ENCODE assay signal across 8 cellular contexts in genomic region chr2:237154050-237154638, GRCh38.
DNase-seq lines count a peak whose midpoint lies in the region; ATAC-seq and TF ChIP-seq lines count a peak whose summit lies in the region.

No MANE protein-coding gene starts in this region.

- no peaks in the 10 kb centered on the region for H3K9me3 ChIP-seq in neural cell (ENCODE audit: low read length)

- ATAC-seq in HG03280 (IDR thresholded peaks at IDR 0.05; ENCODE audit: unreplicated experiment), result no peak

- TF ChIP-seq CTCF in dorsolateral prefrontal cortex (IDR thresholded peaks at IDR 0.05 in 54 of 56, conservative IDR thresholded peaks at IDR 0.05 in 2 of 56; ENCODE audit: low read depth in 1 of 56, partially characterized antibody in 56 of 56), result peak in 49 of 56 donors; percentile 20 to 64 (median 38)
- peak; percentile 54 for TF ChIP-seq CTCF in neural cell (IDR thresholded peaks at IDR 0.05; ENCODE audit: poor library complexity, severe bottlenecking)

- no peak overlapping the region for H3K4me2 ChIP-seq in neural cell (ENCODE audit: low read length)

- intact Hi-C loops in dorsolateral prefrontal cortex (cut with DNase I), result loop anchor here (10.0 kb wide), 1 partner anchor 261 kb away; the partner anchor contains the start of gene COL6A3 (in 2 of the 2)

- H3K4me3 ChIP-seq in dorsolateral prefrontal cortex, result no peak overlapping the region
- no peak overlapping the region for H3K4me3 ChIP-seq in neural cell (ENCODE audit: low read length)

- no peaks in the 10 kb centered on the region for H3K36me3 ChIP-seq in neural cell (ENCODE audit: insufficient read depth, low read length)

- H3K27ac ChIP-seq in dorsolateral prefrontal cortex, result no peak overlapping the region
- H3K27ac ChIP-seq in neural cell (ENCODE audit: low read length), result no peak overlapping the region

- H3K79me2 ChIP-seq in neural cell (replicated peaks; ENCODE audit: insufficient read depth, low read length), result no peaks in the 10 kb centered on the region

- no peak for TF ChIP-seq EP300 in neural cell (conservative IDR thresholded peaks at IDR 0.05; ENCODE audit: poor library complexity, severe bottlenecking)

- TF ChIP-seq RAD21 in neural cell (conservative IDR thresholded peaks at IDR 0.05), result peak; percentile 59

- H3K9ac ChIP-seq in neural cell (ENCODE audit: low read length), result no peak overlapping the region

- H3F3A ChIP-seq in neural cell (ENCODE audit: insufficient read depth, low read length, poor library complexity, severe bottlenecking), result no peaks in the 10 kb centered on the region

- DNase-seq in SHP77 (lab: John Stamatoyannopoulos, UW) (peak; percentile 41 to 47), SHP77 treated with DMSO at 0.1 percent for 48 hours (lab: John Stamatoyannopoulos, UW) (no peak), NCI-H1048 (lab: John Stamatoyannopoulos, UW) (peak; percentile 12), dorsolateral prefrontal cortex (no peak), middle frontal gyrus (ENCODE audit: extremely low spot score, low spot score) (no peak)
- peak; percentile 42 to 51 for DNase-seq in activated CD4-positive, alpha-beta T cell treated with anti-CD3 and anti-CD28 coated beads for 4 hours

- H3K9me2 ChIP-seq in neural cell (ENCODE audit: insufficient read depth, low read length), result no peaks in the 10 kb centered on the region

- H2AFZ ChIP-seq in neural cell (ENCODE audit: low read depth, low read length), result no peak overlapping the region

- H3K27me3 ChIP-seq in dorsolateral prefrontal cortex (peaks cover 0 to 24% (median 0%) of the 10 kb centered on the region in 45 donors), neural cell (ENCODE audit: insufficient read depth, low read depth, low read length) (no peaks in the 10 kb centered on the region)

- H4K20me1 ChIP-seq in neural cell (ENCODE audit: insufficient read depth), result no peaks in the 10 kb centered on the region

TF ChIP-seq in neural cell, 6 proteins besides CTCF, POLR2A, EP300 and RAD21:
- no peak for TF ChIP-seq TAF1 (IDR thresholded peaks at IDR 0.05; ENCODE audit: low read depth)
- TF ChIP-seq SMC3 (conservative IDR thresholded peaks at IDR 0.05; ENCODE audit: poor library complexity), result peak; percentile 61

Comparison
In these comparisons a context has a peak if more than half of its experiments do, and no peak if none do; other contexts are left out.
1. DNase-seq: peak in SHP77 (2 of 2), NCI-H1048 (single experiment) and activated CD4-positive, alpha-beta T cell treated with anti-CD3 and anti-CD28 coated beads for 4 hours (2 of 2); none in SHP77 treated with DMSO at 0.1 percent for 48 hours (single experiment), dorsolateral prefrontal cortex (0 of 10) and middle frontal gyrus (single experiment).